22 cellular contexts compared by ENCODE assay signal in the genomic region with DNA sequence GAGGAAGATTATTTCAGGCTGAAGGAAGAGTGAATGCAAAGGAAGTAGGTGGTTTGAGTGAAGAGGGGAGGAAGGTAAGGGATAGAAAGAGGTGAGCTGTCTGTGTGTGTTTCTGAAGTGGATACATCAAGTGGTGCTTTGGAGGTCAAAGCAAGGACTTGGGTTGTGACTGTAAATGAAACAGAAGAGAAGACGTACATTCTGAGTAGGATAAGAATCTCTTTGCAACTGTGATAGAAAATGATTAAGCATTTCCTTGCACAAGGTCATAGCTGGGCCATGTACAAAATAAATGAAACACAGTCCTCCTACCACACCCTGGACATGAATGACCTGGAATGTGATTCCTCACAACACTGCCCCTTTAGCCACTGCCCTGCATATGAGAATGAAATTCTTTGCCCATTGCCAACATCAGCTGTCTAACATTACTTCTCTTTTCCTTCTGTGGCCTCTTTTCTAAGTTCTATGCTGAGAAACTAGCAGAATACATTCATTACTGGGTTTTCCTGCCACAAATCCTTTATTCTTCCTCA. TPM values are rescaled to one million over a fixed set of nuclear protein-coding genes. Genes with fewer than 3 reads are reported as not detected.
A peak's percentile ranks its signal among the peaks of the same experiment; 100 is the strongest.
DNase-seq lines count a peak whose midpoint lies in the region; ATAC-seq and TF ChIP-seq lines count a peak whose summit lies in the region.
"Had no signal": no experiment of that assay in that cellular context is flagged by ENCODE, and none has a peak within 500 bp of the region (broad histone marks: within the 10 kb centered on the region; RNA-seq: fewer than 3 reads in every experiment).

No MANE protein-coding gene starts in this region.

- H3K36me3 Mint-ChIP-seq in activated T-helper 17 cell treated with anti-CD3 and anti-CD28 coated beads, Interleukin-2, amount 50 U/mL, for 72 hours (ENCODE audit: low read depth), result no peaks in the 10 kb centered on the region
- H3K36me3 Mint-ChIP-seq in stimulated activated effector memory CD8-positive, alpha-beta T cell treated with anti-CD3 and anti-CD28 coated beads, Interleukin-12 subunit alpha, Interleukin-12 subunit beta, amount 100 ng/mL, for 72 hours, result no peaks in the 10 kb centered on the region
- H3K36me3 Mint-ChIP-seq: CD8-positive, alpha-beta memory T cell had no signal

- no peaks in the 10 kb centered on the region; the same call in 1 of the 2 replicates for H3K9me3 ChIP-seq in OCI-LY3 (ENCODE audit: insufficient read depth, low read length)

- DNase-seq in foreskin melanocyte (peak; percentile 41), LoVo (ENCODE audit: low spot score) (no peak)
- no peak for DNase-seq in stimulated activated effector memory CD8-positive, alpha-beta T cell treated with anti-CD3 and anti-CD28 coated beads, Interleukin-12 subunit alpha, Interleukin-12 subunit beta, amount 100 ng/mL, for 72 hours (ENCODE audit: low spot score in 2 of 2)
- DNase-seq: ACHN; C1 segment of cervical spinal cord; CD8-positive, alpha-beta memory T cell; HFFc6; KBM-7; NCI-H1105 treated with DMSO at 0.1 percent for 48 hours; NCI-H1694; NCI-H2107; NCI-H510A; NCI-H748 treated with DMSO at 0.1 percent for 48 hours; NK-92 treated with Interleukin-12 subunit alpha and Interleukin-12 subunit beta, amount 100 ng/mL, for 24 hours; RPMI8226; SHP77 treated with DMSO at 0.1 percent for 48 hours had no signal

- no peak overlapping the region for H2AFZ ChIP-seq in OCI-LY3 (ENCODE audit: low read depth, low read length)

- H3K9ac ChIP-seq in OCI-LY3 (ENCODE audit: low read length), result no peak overlapping the region

- no peak for TF ChIP-seq CTCF in OCI-LY3 (IDR thresholded peaks at IDR 0.05; ENCODE audit: low read depth, low read length)

- no peak overlapping the region for H3K4me3 Mint-ChIP-seq in activated T-helper 17 cell treated with anti-CD3 and anti-CD28 coated beads, Interleukin-2, amount 50 U/mL, for 72 hours
- no peak overlapping the region for H3K4me3 Mint-ChIP-seq in stimulated activated effector memory CD8-positive, alpha-beta T cell treated with anti-CD3 and anti-CD28 coated beads, Interleukin-12 subunit alpha, Interleukin-12 subunit beta, amount 100 ng/mL, for 72 hours
- H3K4me3 Mint-ChIP-seq: CD8-positive, alpha-beta memory T cell; HFFc6 had no signal

- no peaks in the 10 kb centered on the region for H3K9me3 Mint-ChIP-seq in activated T-helper 17 cell treated with anti-CD3 and anti-CD28 coated beads, Interleukin-2, amount 50 U/mL, for 72 hours
- no peaks in the 10 kb centered on the region for H3K9me3 Mint-ChIP-seq in stimulated activated effector memory CD8-positive, alpha-beta T cell treated with anti-CD3 and anti-CD28 coated beads, Interleukin-12 subunit alpha, Interleukin-12 subunit beta, amount 100 ng/mL, for 72 hours
- H3K9me3 Mint-ChIP-seq: HFFc6 had no signal

- no peaks in the 10 kb centered on the region for H3K36me3 ChIP-seq in OCI-LY3 (replicated peaks; ENCODE audit: low read depth, low read length)

- H3K27ac ChIP-seq in OCI-LY3 (ENCODE audit: low read length), result peak overlapping the region; percentile 31

- no peak overlapping the region for H3K27ac Mint-ChIP-seq in activated T-helper 17 cell treated with anti-CD3 and anti-CD28 coated beads, Interleukin-2, amount 50 U/mL, for 72 hours
- H3K27ac Mint-ChIP-seq in stimulated activated effector memory CD8-positive, alpha-beta T cell treated with anti-CD3 and anti-CD28 coated beads, Interleukin-12 subunit alpha, Interleukin-12 subunit beta, amount 100 ng/mL, for 72 hours, result no peak overlapping the region
- H3K27ac Mint-ChIP-seq: CD8-positive, alpha-beta memory T cell; HFFc6 had no signal

- H3K27me3 ChIP-seq in OCI-LY3 (ENCODE audit: low read depth, low read length), result peaks cover 33% of the 10 kb centered on the region

- ATAC-seq in activated T-helper 17 cell treated with anti-CD3 and anti-CD28 coated beads, Interleukin-2, amount 50 U/mL, for 72 hours (replicated peaks), result peak; percentile 45
- ATAC-seq in stimulated activated effector memory CD8-positive, alpha-beta T cell treated with anti-CD3 and anti-CD28 coated beads, Interleukin-12 subunit alpha, Interleukin-12 subunit beta, amount 100 ng/mL, for 72 hours, result peak; percentile 61
- ATAC-seq in HG03045 (IDR thresholded peaks at IDR 0.05; ENCODE audit: unreplicated experiment), result no peak
- ATAC-seq in HG03520 (IDR thresholded peaks at IDR 0.05; ENCODE audit: unreplicated experiment), result no peak
- ATAC-seq: SK-N-SH treated with all-trans-retinoic acid at 6 μM for 48 hours had no signal

- H3K4me1 Mint-ChIP-seq in activated T-helper 17 cell treated with anti-CD3 and anti-CD28 coated beads, Interleukin-2, amount 50 U/mL, for 72 hours, result no peaks in the 10 kb centered on the region
- H3K4me1 Mint-ChIP-seq in stimulated activated effector memory CD8-positive, alpha-beta T cell treated with anti-CD3 and anti-CD28 coated beads, Interleukin-12 subunit alpha, Interleukin-12 subunit beta, amount 100 ng/mL, for 72 hours, result no peaks in the 10 kb centered on the region
- H3K4me1 Mint-ChIP-seq: CD8-positive, alpha-beta memory T cell had no signal

- H3K27me3 Mint-ChIP-seq in activated T-helper 17 cell treated with anti-CD3 and anti-CD28 coated beads, Interleukin-2, amount 50 U/mL, for 72 hours, result peaks cover 40% of the 10 kb centered on the region

- H3K4me2 ChIP-seq in OCI-LY3 (ENCODE audit: low read length), result peak overlapping the region; percentile 34

- peaks cover 47% of the 10 kb centered on the region for H3K4me1 ChIP-seq in OCI-LY3 (ENCODE audit: low read length)

- no peak overlapping the region for H3K4me3 ChIP-seq in OCI-LY3 (ENCODE audit: low read length)

- no peaks in the 10 kb centered on the region for H3K79me2 ChIP-seq in OCI-LY3 (ENCODE audit: low read length)

- H4K20me1 ChIP-seq in OCI-LY3 (ENCODE audit: insufficient read depth, low read length), result no peaks in the 10 kb centered on the region

RNA-seq across cellular contexts. Expression of a gene that starts 28.3 kb away (rescaled TPM):
- not detected for total RNA-seq in activated T-helper 17 cell treated with anti-CD3 and anti-CD28 coated beads, Interleukin-2, amount 50 U/mL, for 72 hours
- total RNA-seq: CD8-positive, alpha-beta memory T cell; HFFc6; OCI-LY7 had no signal

RNA-seq across cellular contexts. Expression of a gene that starts 39.0 kb away (rescaled TPM):
- total RNA-seq in activated T-helper 17 cell treated with anti-CD3 and anti-CD28 coated beads, Interleukin-2, amount 50 U/mL, for 72 hours, result not detected
- total RNA-seq: CD8-positive, alpha-beta memory T cell; HFFc6; OCI-LY7 had no signal

Comparison
In these comparisons a context has a peak if more than half of its experiments do, and no peak if none do; other contexts are left out.
1. ATAC-seq: peak in activated T-helper 17 cell treated with anti-CD3 and anti-CD28 coated beads, Interleukin-2, amount 50 U/mL, for 72 hours (single experiment) and stimulated activated effector memory CD8-positive, alpha-beta T cell treated with anti-CD3 and anti-CD28 coated beads, Interleukin-12 subunit alpha, Interleukin-12 subunit beta, amount 100 ng/mL, for 72 hours (single experiment); none in HG03045 (single experiment) and HG03520 (single experiment).